Comparison of ENCODE assay signal across 30 cellular contexts in the genomic region with DNA sequence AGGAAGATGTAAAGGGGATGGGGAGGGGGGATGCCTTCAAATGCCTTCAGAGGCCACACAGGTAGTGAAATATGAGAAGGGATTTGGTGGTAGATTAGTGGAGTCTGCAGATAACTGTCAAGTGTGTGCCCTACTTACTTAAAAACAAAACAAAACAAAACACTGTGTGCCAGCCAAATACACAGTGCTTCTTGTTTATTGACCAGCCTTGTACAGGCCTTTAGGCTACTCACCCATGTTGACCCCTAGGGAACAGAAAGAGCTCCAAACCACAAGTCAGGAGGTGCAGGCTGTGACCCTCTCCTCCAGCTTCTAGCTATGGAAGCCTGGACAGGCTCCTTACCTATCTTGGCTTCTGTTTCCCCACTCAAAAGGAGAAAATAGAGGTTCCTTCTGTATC.
"Had no signal": no experiment of that assay in that cellular context is flagged by ENCODE, and none has a peak within 500 bp of the region (broad histone marks: within the 10 kb centered on the region; RNA-seq: fewer than 3 reads in every experiment).

No MANE protein-coding gene starts in this region.

- H3K4me1 Mint-ChIP-seq: naive thymus-derived CD8-positive, alpha-beta T cell; nephron progenitor cell; neural crest cell; stimulated activated effector memory CD8-positive, alpha-beta T cell treated with anti-CD3 and anti-CD28 coated beads, Interleukin-12 subunit alpha, Interleukin-12 subunit beta, amount 100 ng/mL, for 72 hours; stimulated activated naive B cell treated with anti-CD40 and anti-IgM and Interleukin-4, amounts not matched to agents 10 μg/mL and 1 μg/mL and 100 μg/mL, for 72 hours had no signal

- FAIRE-seq: small intestine had no signal

- H2AFZ ChIP-seq: parathyroid adenoma had no signal

- H3K9me3 ChIP-seq: neutrophil, psoas muscle, right lobe of liver, sigmoid colon, suprapubic skin, testis, tibial artery, transverse colon, upper lobe of right lung, uterus had no signal

- H3K36me3 Mint-ChIP-seq: naive thymus-derived CD8-positive, alpha-beta T cell; natural killer cell treated with Interleukin-12 subunit alpha and Interleukin-12 subunit beta and Interleukin-15 and Interleukin-18, amount 100 ng/mL, for 72 hours; stimulated activated effector memory CD8-positive, alpha-beta T cell treated with anti-CD3 and anti-CD28 coated beads, Interleukin-12 subunit alpha, Interleukin-12 subunit beta, amount 100 ng/mL, for 72 hours; stimulated activated naive B cell treated with anti-CD40 and anti-IgM and Interleukin-4, amounts not matched to agents 10 μg/mL and 1 μg/mL and 100 μg/mL, for 72 hours; type B pancreatic cell had no signal

- H3K4me3 ChIP-seq: psoas muscle, right lobe of liver, sigmoid colon, suprapubic skin, testis, tibial artery, transverse colon, upper lobe of right lung, uterus had no signal

- H3K4me3 Mint-ChIP-seq: naive thymus-derived CD8-positive, alpha-beta T cell; natural killer cell treated with Interleukin-12 subunit alpha and Interleukin-12 subunit beta and Interleukin-15 and Interleukin-18, amount 100 ng/mL, for 72 hours; nephron progenitor cell; neural crest cell; stimulated activated effector memory CD8-positive, alpha-beta T cell treated with anti-CD3 and anti-CD28 coated beads, Interleukin-12 subunit alpha, Interleukin-12 subunit beta, amount 100 ng/mL, for 72 hours; stimulated activated naive B cell treated with anti-CD40 and anti-IgM and Interleukin-4, amounts not matched to agents 10 μg/mL and 1 μg/mL and 100 μg/mL, for 72 hours; stimulated activated naive CD8-positive, alpha-beta T cell treated with anti-CD3 and anti-CD28 coated beads, Interleukin-15, Interleukin-2, amounts not matched to agents 100 ng/mL and 50 ng/mL, for 24 hours; type B pancreatic cell had no signal

- H3K36me3 ChIP-seq: neutrophil, right lobe of liver, sigmoid colon, suprapubic skin, tibial artery, transverse colon, upper lobe of right lung, uterus had no signal

- H3K9me3 Mint-ChIP-seq: naive thymus-derived CD8-positive, alpha-beta T cell; natural killer cell treated with Interleukin-12 subunit alpha and Interleukin-12 subunit beta and Interleukin-15 and Interleukin-18, amount 100 ng/mL, for 72 hours; nephron progenitor cell; neural crest cell; stimulated activated effector memory CD8-positive, alpha-beta T cell treated with anti-CD3 and anti-CD28 coated beads, Interleukin-12 subunit alpha, Interleukin-12 subunit beta, amount 100 ng/mL, for 72 hours; stimulated activated naive B cell treated with anti-CD40 and anti-IgM and Interleukin-4, amounts not matched to agents 10 μg/mL and 1 μg/mL and 100 μg/mL, for 72 hours; stimulated activated naive CD8-positive, alpha-beta T cell treated with anti-CD3 and anti-CD28 coated beads, Interleukin-15, Interleukin-2, amounts not matched to agents 100 ng/mL and 50 ng/mL, for 24 hours; type B pancreatic cell had no signal

- H3K9ac ChIP-seq: parathyroid adenoma had no signal

- H3K79me2 ChIP-seq: parathyroid adenoma had no signal

- H3K27ac ChIP-seq: neutrophil, parathyroid adenoma, psoas muscle, right lobe of liver, sigmoid colon, suprapubic skin, testis, tibial artery, transverse colon, upper lobe of right lung, uterus had no signal

- H3K27me3 Mint-ChIP-seq: natural killer cell treated with Interleukin-12 subunit alpha and Interleukin-12 subunit beta and Interleukin-15 and Interleukin-18, amount 100 ng/mL, for 72 hours; progenitor cell of endocrine pancreas; stimulated activated naive CD8-positive, alpha-beta T cell treated with anti-CD3 and anti-CD28 coated beads, Interleukin-15, Interleukin-2, amounts not matched to agents 100 ng/mL and 50 ng/mL, for 24 hours had no signal

- ATAC-seq: naive thymus-derived CD8-positive, alpha-beta T cell; natural killer cell treated with Interleukin-12 subunit alpha and Interleukin-12 subunit beta and Interleukin-15 and Interleukin-18, amount 100 ng/mL, for 72 hours; psoas muscle; right cardiac atrium; stimulated activated effector memory CD8-positive, alpha-beta T cell treated with anti-CD3 and anti-CD28 coated beads, Interleukin-12 subunit alpha, Interleukin-12 subunit beta, amount 100 ng/mL, for 72 hours; stimulated activated naive B cell treated with anti-CD40 and anti-IgM and Interleukin-4, amounts not matched to agents 10 μg/mL and 1 μg/mL and 100 μg/mL, for 72 hours; upper lobe of right lung had no signal

- H3K4me1 ChIP-seq: parathyroid adenoma, psoas muscle, right lobe of liver, sigmoid colon, suprapubic skin, testis, transverse colon, upper lobe of right lung, uterus had no signal

- H3K27me3 ChIP-seq: neutrophil, right lobe of liver, sigmoid colon, suprapubic skin, testis, tibial artery, transverse colon, upper lobe of right lung, uterus had no signal

- H3K27ac Mint-ChIP-seq: naive thymus-derived CD8-positive, alpha-beta T cell; natural killer cell treated with Interleukin-12 subunit alpha and Interleukin-12 subunit beta and Interleukin-15 and Interleukin-18, amount 100 ng/mL, for 72 hours; nephron progenitor cell; progenitor cell of endocrine pancreas; stimulated activated effector memory CD8-positive, alpha-beta T cell treated with anti-CD3 and anti-CD28 coated beads, Interleukin-12 subunit alpha, Interleukin-12 subunit beta, amount 100 ng/mL, for 72 hours; stimulated activated naive B cell treated with anti-CD40 and anti-IgM and Interleukin-4, amounts not matched to agents 10 μg/mL and 1 μg/mL and 100 μg/mL, for 72 hours; stimulated activated naive CD8-positive, alpha-beta T cell treated with anti-CD3 and anti-CD28 coated beads, Interleukin-15, Interleukin-2, amounts not matched to agents 100 ng/mL and 50 ng/mL, for 24 hours; type B pancreatic cell had no signal

- DNase-seq: naive thymus-derived CD8-positive, alpha-beta T cell; nephron progenitor cell; nucleus accumbens; posterior cingulate gyrus; psoas muscle; right cardiac atrium; right lobe of liver; sigmoid colon; small intestine; stimulated activated CD4-positive, alpha-beta T cell treated with anti-CD3 and anti-CD28 coated beads, Interleukin-15, amount 100 ng/mL, for 24 hours; stimulated activated CD4-positive, alpha-beta T cell treated with anti-CD3 and anti-CD28 coated beads, Interleukin-2, amount 100 ng/mL, for 24 hours; stimulated activated CD4-positive, alpha-beta T cell treated with anti-CD3 and anti-CD28 coated beads, Interleukin-2, amount 100 ng/mL, for 48 hours; stimulated activated CD4-positive, alpha-beta T cell treated with anti-CD3 and anti-CD28 coated beads, Interleukin-4, amount 100 ng/mL, for 24 hours; stimulated activated naive B cell treated with anti-CD40 and anti-IgM and Interleukin-4, amounts not matched to agents 10 μg/mL and 1 μg/mL and 100 μg/mL, for 72 hours; stimulated activated naive CD4-positive, alpha-beta T cell treated with Interleukin-2 at 50 U/mL for 16 hours; substantia nigra; testis; tibial artery; transverse colon; upper lobe of right lung; uterus had no signal
